Comparison of ENCODE assay signal across 24 cellular contexts in genomic region chr6:19427548-19427947, GRCh38.
"Had no signal": no experiment of that assay in that cellular context is flagged by ENCODE, and none has a peak within 500 bp of the region (broad histone marks: within the 10 kb centered on the region; RNA-seq: fewer than 3 reads in every experiment).

No MANE protein-coding gene starts in this region.

- H3K27ac ChIP-seq: coronary artery, dorsolateral prefrontal cortex, esophagus squamous epithelium, gastrocnemius medialis, heart right ventricle, left lung, lower lobe of right lung had no signal

- H3K27me3 ChIP-seq: esophagus squamous epithelium, gastrocnemius medialis, heart right ventricle, left lung had no signal

- H3K4me3 ChIP-seq: coronary artery, dorsolateral prefrontal cortex, esophagus squamous epithelium, gastrocnemius medialis, heart right ventricle, left lung, lower lobe of right lung, mucosa of descending colon had no signal

- DNase-seq: dermis blood vessel endothelial cell; dorsolateral prefrontal cortex; effector CD4-positive, alpha-beta T cell; effector memory CD4-positive, alpha-beta T cell; esophagus squamous epithelium; foreskin fibroblast; foreskin melanocyte; gastrocnemius medialis; glutamatergic neuron; heart right ventricle; hippocampal formation; left cardiac atrium; left lung; left ventricle myocardium superior; lower lobe of right lung; mesenchymal stem cell; mucosa of descending colon; naive B cell had no signal

- H3K27ac Mint-ChIP-seq: mesothelial cell of epicardium, naive B cell had no signal

- H3K4me1 Mint-ChIP-seq: naive B cell had no signal

- H3K4me1 ChIP-seq: gastrocnemius medialis, heart right ventricle, left lung, lower lobe of right lung had no signal

- H3K36me3 ChIP-seq: esophagus squamous epithelium, gastrocnemius medialis, heart right ventricle, left lung, lower lobe of right lung had no signal

- ATAC-seq: gastrocnemius medialis, heart right ventricle, left cardiac atrium, left lung, left ventricle myocardium superior, lower lobe of right lung, mucosa of descending colon had no signal

- H3K36me3 Mint-ChIP-seq: mesothelial cell of epicardium, naive B cell had no signal

- H3K9me3 ChIP-seq: esophagus squamous epithelium, gastrocnemius medialis, lower lobe of right lung, mucosa of descending colon had no signal

- H3K4me3 Mint-ChIP-seq: mesothelial cell of epicardium, naive B cell had no signal

- FAIRE-seq: colon, endothelial cell of umbilical vein, islet of Langerhans, keratinocyte had no signal

- H3K27me3 Mint-ChIP-seq: naive B cell had no signal
